1 cellular context compared by ENCODE assay signal in the genomic region with DNA sequence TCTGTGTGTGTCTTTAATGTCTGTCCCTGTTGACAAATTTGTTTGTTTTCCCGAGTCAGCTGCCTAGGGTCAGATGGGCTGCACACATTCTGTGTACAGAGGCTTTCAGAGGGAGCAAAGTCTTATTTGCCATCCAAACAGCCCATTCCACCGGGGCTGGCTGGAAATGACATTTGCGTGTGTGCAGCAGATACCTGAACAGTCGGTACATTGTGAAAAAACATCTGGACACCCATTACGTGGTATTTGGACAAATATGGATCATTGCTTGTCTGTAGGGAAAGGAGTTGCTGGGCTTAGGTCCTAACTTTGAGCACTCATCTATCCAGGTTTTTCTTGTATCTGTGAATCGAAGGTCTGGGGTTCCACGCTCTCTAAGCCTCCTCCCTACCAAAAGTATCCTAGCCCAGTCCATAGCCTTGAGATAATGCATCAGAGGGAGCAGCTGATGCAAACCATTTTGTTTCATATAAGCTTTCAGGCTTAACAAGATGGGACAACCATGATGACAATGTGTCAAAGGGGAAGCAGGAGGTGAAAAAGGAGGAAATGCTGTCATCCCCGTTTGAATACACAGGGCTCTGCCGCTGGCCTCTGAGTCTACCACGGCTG.
TF ChIP-seq lines count a peak whose summit lies in the region.

No MANE protein-coding gene starts in this region.

TF ChIP-seq in HepG2, 621 proteins besides CTCF, POLR2A, EP300 and RAD21 (continued from another document and continues in another):
- no peak for TF ChIP-seq ZIK1 (CRISPR knock-in tag; IDR thresholded peaks at IDR 0.05; ENCODE audit: borderline replicate concordance, low read depth)
- TF ChIP-seq TCF7 (IDR thresholded peaks at IDR 0.05; ENCODE audit: low read depth): peak; percentile 86
- peak; percentile 86; the same call in 1 of the 2 replicates for TF ChIP-seq ZNF788 (CRISPR knock-in tag; IDR thresholded peaks at IDR 0.05; ENCODE audit: borderline replicate concordance)
- no peak for TF ChIP-seq KLF13 (CRISPR knock-in tag; IDR thresholded peaks at IDR 0.05)
- TF ChIP-seq, protein P1, sequence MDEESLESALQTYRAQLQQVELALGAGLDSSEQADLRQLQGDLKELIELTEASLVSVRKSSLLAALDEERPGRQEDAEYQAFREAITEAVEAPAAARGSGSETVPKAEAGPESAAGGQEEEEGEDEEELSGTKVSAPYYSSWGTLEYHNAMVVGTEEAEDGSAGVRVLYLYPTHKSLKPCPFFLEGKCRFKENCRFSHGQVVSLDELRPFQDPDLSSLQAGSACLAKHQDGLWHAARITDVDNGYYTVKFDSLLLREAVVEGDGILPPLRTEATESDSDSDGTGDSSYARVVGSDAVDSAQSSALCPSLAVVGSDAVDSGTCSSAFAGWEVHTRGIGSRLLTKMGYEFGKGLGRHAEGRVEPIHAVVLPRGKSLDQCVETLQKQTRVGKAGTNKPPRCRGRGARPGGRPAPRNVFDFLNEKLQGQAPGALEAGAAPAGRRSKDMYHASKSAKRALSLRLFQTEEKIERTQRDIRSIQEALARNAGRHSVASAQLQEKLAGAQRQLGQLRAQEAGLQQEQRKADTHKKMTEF (CRISPR knock-in tag; IDR thresholded peaks at IDR 0.05): peak; percentile 99
- TF ChIP-seq ATAD3A (CRISPR knock-in tag; IDR thresholded peaks at IDR 0.05): no peak
- TF ChIP-seq, protein P2, sequence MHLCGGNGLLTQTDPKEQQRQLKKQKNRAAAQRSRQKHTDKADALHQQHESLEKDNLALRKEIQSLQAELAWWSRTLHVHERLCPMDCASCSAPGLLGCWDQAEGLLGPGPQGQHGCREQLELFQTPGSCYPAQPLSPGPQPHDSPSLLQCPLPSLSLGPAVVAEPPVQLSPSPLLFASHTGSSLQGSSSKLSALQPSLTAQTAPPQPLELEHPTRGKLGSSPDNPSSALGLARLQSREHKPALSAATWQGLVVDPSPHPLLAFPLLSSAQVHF (CRISPR knock-in tag; IDR thresholded peaks at IDR 0.05): no peak
- TF ChIP-seq ERF (CRISPR knock-in tag; IDR thresholded peaks at IDR 0.05): peak; percentile 97
- TF ChIP-seq TBL1XR1 (IDR thresholded peaks at IDR 0.05; ENCODE audit: borderline replicate concordance, low read length, partially characterized antibody): peak; percentile 93
- TF ChIP-seq, protein P3, sequence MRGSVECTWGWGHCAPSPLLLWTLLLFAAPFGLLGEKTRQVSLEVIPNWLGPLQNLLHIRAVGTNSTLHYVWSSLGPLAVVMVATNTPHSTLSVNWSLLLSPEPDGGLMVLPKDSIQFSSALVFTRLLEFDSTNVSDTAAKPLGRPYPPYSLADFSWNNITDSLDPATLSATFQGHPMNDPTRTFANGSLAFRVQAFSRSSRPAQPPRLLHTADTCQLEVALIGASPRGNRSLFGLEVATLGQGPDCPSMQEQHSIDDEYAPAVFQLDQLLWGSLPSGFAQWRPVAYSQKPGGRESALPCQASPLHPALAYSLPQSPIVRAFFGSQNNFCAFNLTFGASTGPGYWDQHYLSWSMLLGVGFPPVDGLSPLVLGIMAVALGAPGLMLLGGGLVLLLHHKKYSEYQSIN (CRISPR knock-in tag; IDR thresholded peaks at IDR 0.05; ENCODE audit: borderline replicate concordance): no peak
- TF ChIP-seq, protein P4, sequence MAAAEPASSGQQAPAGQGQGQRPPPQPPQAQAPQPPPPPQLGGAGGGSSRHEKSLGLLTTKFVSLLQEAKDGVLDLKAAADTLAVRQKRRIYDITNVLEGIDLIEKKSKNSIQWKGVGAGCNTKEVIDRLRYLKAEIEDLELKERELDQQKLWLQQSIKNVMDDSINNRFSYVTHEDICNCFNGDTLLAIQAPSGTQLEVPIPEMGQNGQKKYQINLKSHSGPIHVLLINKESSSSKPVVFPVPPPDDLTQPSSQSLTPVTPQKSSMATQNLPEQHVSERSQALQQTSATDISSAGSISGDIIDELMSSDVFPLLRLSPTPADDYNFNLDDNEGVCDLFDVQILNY (CRISPR knock-in tag; conservative IDR thresholded peaks at IDR 0.05): no peak
- TF ChIP-seq, protein P5, sequence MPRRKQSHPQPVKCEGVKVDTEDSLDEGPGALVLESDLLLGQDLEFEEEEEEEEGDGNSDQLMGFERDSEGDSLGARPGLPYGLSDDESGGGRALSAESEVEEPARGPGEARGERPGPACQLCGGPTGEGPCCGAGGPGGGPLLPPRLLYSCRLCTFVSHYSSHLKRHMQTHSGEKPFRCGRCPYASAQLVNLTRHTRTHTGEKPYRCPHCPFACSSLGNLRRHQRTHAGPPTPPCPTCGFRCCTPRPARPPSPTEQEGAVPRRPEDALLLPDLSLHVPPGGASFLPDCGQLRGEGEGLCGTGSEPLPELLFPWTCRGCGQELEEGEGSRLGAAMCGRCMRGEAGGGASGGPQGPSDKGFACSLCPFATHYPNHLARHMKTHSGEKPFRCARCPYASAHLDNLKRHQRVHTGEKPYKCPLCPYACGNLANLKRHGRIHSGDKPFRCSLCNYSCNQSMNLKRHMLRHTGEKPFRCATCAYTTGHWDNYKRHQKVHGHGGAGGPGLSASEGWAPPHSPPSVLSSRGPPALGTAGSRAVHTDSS (CRISPR knock-in tag; conservative IDR thresholded peaks at IDR 0.05): no peak
- no peak for TF ChIP-seq SETDB1 (CRISPR knock-in tag; IDR thresholded peaks at IDR 0.05; ENCODE audit: borderline replicate concordance)
- TF ChIP-seq, protein P6, sequence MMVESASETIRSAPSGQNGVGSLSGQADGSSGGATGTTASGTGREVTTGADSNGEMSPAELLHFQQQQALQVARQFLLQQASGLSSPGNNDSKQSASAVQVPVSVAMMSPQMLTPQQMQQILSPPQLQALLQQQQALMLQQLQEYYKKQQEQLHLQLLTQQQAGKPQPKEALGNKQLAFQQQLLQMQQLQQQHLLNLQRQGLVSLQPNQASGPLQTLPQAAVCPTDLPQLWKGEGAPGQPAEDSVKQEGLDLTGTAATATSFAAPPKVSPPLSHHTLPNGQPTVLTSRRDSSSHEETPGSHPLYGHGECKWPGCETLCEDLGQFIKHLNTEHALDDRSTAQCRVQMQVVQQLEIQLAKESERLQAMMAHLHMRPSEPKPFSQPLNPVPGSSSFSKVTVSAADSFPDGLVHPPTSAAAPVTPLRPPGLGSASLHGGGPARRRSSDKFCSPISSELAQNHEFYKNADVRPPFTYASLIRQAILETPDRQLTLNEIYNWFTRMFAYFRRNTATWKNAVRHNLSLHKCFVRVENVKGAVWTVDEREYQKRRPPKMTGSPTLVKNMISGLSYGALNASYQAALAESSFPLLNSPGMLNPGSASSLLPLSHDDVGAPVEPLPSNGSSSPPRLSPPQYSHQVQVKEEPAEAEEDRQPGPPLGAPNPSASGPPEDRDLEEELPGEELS (CRISPR knock-in tag; IDR thresholded peaks at IDR 0.05): peak; percentile 100
- no peak for TF ChIP-seq AGO2 (optimal IDR thresholded peaks at IDR 0.05; ENCODE audit: low read depth, low read length)
- TF ChIP-seq ZBTB8A (CRISPR knock-in tag; IDR thresholded peaks at IDR 0.05; ENCODE audit: borderline replicate concordance, low read depth): no peak
- peak; percentile 89; the same call in 1 of the 2 replicates for TF ChIP-seq ZNF615 (CRISPR knock-in tag; IDR thresholded peaks at IDR 0.05; ENCODE audit: borderline replicate concordance)
- TF ChIP-seq NCOA1 (CRISPR knock-in tag; IDR thresholded peaks at IDR 0.05): peak; percentile 73; the same call in 1 of the 2 replicates
- TF ChIP-seq, protein P7, sequence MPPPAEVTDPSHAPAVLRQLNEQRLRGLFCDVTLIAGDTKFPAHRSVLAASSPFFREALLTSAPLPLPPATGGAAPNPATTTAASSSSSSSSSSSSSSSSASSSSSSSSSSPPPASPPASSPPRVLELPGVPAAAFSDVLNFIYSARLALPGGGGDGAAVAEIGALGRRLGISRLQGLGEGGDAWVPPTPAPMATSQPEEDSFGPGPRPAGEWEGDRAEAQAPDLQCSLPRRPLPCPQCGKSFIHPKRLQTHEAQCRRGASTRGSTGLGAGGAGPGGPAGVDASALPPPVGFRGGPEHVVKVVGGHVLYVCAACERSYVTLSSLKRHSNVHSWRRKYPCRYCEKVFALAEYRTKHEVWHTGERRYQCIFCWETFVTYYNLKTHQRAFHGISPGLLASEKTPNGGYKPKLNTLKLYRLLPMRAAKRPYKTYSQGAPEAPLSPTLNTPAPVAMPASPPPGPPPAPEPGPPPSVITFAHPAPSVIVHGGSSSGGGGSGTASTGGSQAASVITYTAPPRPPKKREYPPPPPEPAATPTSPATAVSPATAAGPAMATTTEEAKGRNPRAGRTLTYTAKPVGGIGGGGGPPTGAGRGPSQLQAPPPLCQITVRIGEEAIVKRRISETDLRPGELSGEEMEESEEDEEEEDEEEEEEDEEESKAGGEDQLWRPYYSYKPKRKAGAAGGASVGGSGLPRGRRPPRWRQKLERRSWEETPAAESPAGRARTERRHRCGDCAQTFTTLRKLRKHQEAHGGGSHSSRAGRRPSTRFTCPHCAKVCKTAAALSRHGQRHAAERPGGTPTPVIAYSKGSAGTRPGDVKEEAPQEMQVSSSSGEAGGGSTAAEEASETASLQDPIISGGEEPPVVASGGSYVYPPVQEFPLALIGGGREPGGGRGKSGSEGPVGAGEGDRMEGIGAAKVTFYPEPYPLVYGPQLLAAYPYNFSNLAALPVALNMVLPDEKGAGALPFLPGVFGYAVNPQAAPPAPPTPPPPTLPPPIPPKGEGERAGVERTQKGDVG (CRISPR knock-in tag; IDR thresholded peaks at IDR 0.05; ENCODE audit: borderline replicate concordance): 0 out of 2 replicates have a peak, but pooled peaks have one; percentile 57
- TF ChIP-seq ZNF430 (CRISPR knock-in tag; IDR thresholded peaks at IDR 0.05): peak; percentile 73; the same call in 1 of the 2 replicates
- TF ChIP-seq, protein P8, sequence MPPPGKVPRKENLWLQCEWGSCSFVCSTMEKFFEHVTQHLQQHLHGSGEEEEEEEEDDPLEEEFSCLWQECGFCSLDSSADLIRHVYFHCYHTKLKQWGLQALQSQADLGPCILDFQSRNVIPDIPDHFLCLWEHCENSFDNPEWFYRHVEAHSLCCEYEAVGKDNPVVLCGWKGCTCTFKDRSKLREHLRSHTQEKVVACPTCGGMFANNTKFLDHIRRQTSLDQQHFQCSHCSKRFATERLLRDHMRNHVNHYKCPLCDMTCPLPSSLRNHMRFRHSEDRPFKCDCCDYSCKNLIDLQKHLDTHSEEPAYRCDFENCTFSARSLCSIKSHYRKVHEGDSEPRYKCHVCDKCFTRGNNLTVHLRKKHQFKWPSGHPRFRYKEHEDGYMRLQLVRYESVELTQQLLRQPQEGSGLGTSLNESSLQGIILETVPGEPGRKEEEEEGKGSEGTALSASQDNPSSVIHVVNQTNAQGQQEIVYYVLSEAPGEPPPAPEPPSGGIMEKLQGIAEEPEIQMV (CRISPR knock-in tag; IDR thresholded peaks at IDR 0.05; ENCODE audit: low read depth): 0 out of 2 replicates have a peak, but pooled peaks have one; percentile 25
- TF ChIP-seq BRCA1 (CRISPR knock-in tag; IDR thresholded peaks at IDR 0.05): no peak
- peak; percentile 78; the same call in 1 of the 2 replicates for TF ChIP-seq LCORL (IDR thresholded peaks at IDR 0.05)
- peak; percentile 95 for TF ChIP-seq LCORL (CRISPR knock-in tag; IDR thresholded peaks at IDR 0.05)
- TF ChIP-seq TCF12 (IDR thresholded peaks at IDR 0.05): no peak
- peak; percentile 97 for TF ChIP-seq TCF12 (CRISPR knock-in tag; IDR thresholded peaks at IDR 0.05)
- TF ChIP-seq ZNF547 (CRISPR knock-in tag; IDR thresholded peaks at IDR 0.05): peak; percentile 53; the same call in 1 of the 2 replicates
- 0 out of 2 replicates have a peak, but pooled peaks have one; percentile 43 for TF ChIP-seq AKAP8 (CRISPR knock-in tag; IDR thresholded peaks at IDR 0.05)
- TF ChIP-seq PLRG1 (conservative IDR thresholded peaks at IDR 0.05): no peak
- TF ChIP-seq ZNF431 (CRISPR knock-in tag; IDR thresholded peaks at IDR 0.05; ENCODE audit: borderline replicate concordance, low read depth): no peak; the same call in 1 of the 2 replicates
- TF ChIP-seq ZFP82 (CRISPR knock-in tag; IDR thresholded peaks at IDR 0.05; ENCODE audit: borderline replicate concordance): no peak
- TF ChIP-seq ZNF746 (CRISPR knock-in tag; IDR thresholded peaks at IDR 0.05): peak; percentile 92; the same call in 1 of the 2 replicates
- peak; percentile 78 for TF ChIP-seq ESRRA (CRISPR knock-in tag; IDR thresholded peaks at IDR 0.05; ENCODE audit: low read depth)
- peak; percentile 96 for TF ChIP-seq TARDBP (CRISPR knock-in tag; IDR thresholded peaks at IDR 0.05)
- TF ChIP-seq, protein P9, sequence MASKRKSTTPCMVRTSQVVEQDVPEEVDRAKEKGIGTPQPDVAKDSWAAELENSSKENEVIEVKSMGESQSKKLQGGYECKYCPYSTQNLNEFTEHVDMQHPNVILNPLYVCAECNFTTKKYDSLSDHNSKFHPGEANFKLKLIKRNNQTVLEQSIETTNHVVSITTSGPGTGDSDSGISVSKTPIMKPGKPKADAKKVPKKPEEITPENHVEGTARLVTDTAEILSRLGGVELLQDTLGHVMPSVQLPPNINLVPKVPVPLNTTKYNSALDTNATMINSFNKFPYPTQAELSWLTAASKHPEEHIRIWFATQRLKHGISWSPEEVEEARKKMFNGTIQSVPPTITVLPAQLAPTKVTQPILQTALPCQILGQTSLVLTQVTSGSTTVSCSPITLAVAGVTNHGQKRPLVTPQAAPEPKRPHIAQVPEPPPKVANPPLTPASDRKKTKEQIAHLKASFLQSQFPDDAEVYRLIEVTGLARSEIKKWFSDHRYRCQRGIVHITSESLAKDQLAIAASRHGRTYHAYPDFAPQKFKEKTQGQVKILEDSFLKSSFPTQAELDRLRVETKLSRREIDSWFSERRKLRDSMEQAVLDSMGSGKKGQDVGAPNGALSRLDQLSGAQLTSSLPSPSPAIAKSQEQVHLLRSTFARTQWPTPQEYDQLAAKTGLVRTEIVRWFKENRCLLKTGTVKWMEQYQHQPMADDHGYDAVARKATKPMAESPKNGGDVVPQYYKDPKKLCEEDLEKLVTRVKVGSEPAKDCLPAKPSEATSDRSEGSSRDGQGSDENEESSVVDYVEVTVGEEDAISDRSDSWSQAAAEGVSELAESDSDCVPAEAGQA (IDR thresholded peaks at IDR 0.05; ENCODE audit: low read depth): no peak
- TF ChIP-seq, protein P9 (CRISPR knock-in tag; IDR thresholded peaks at IDR 0.05; ENCODE audit: borderline replicate concordance): no peak
- TF ChIP-seq HNRNPL (IDR thresholded peaks at IDR 0.05; ENCODE audit: low read depth, low read length): no peak
- TF ChIP-seq ZNF652 (CRISPR knock-in tag; IDR thresholded peaks at IDR 0.05; ENCODE audit: borderline replicate concordance, low read depth): peak; percentile 49; the same call in 1 of the 2 replicates
- peak; percentile 39; the same call in 1 of the 2 replicates for TF ChIP-seq FOXC1 (CRISPR knock-in tag; IDR thresholded peaks at IDR 0.05; ENCODE audit: borderline replicate concordance)
- peak; percentile 100 for TF ChIP-seq SALL1 (CRISPR knock-in tag; IDR thresholded peaks at IDR 0.05)
- no peak for TF ChIP-seq EED (CRISPR knock-in tag; IDR thresholded peaks at IDR 0.05)
- no peak for TF ChIP-seq RBAK (CRISPR knock-in tag; IDR thresholded peaks at IDR 0.05)
